Comparison of ENCODE assay signal across 19 cellular contexts in the genomic region with DNA sequence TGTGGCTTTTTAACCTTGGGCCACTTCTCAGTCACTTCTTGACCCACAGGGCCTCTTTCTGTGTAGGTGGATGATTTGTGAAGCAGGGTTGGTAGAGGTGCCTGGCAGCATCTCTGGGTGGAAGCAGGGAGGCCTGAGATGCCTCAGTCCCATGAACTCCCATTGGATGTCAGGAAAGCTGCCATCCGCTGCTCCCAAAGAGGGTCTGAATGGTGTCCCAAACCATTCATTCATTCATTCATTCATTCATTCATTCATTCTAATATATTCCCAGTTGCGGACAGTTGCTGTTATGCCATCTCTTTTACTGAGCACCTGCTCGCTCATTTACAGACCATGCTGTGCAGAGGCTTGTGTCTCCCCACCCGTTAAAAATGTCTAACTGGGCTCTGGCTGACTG.
DNase-seq lines count a peak whose midpoint lies in the region; ATAC-seq, FAIRE-seq and TF ChIP-seq lines count a peak whose summit lies in the region.
"Had no signal": no experiment of that assay in that cellular context is flagged by ENCODE, and none has a peak within 500 bp of the region (broad histone marks: within the 10 kb centered on the region; RNA-seq: fewer than 3 reads in every experiment).

No MANE protein-coding gene starts in this region.

- no peak overlapping the region for H3K9ac ChIP-seq in GM12878 (ENCODE audit: control insufficient read depth, insufficient read depth, low read length)

- POLR2A ChIA-PET in GM12878 (lab: Charles Lee) = interaction anchor here (1.2 to 4.0 kb wide), 3 partner anchors 27 to 100 kb away, joined by 4 to 19 read pairs (median 6); no protein-coding TSS in a partner anchor

- BruUV-seq in GM12878 (replicated peaks; lab: Mats Ljungman, UMichigan) = no TSS peak

- H4K20me1 ChIP-seq in GM12878 (ENCODE audit: control insufficient read depth, insufficient read depth) = no peaks in the 10 kb centered on the region

- TF ChIP-seq RAD21 in GM12878 (IDR thresholded peaks at IDR 0.05; ENCODE audit: insufficient read depth, low read depth, low read length) = no peak

- peak overlapping the region; percentile 99 to 100 (median 100) for H3K27ac Mint-ChIP-seq in CD14-positive monocyte
- H3K27ac Mint-ChIP-seq in endothelial cell (ENCODE audit: unreplicated experiment) = no peak overlapping the region
- H3K27ac Mint-ChIP-seq: CD8-positive, alpha-beta T cell had no signal

- WGBS in GM12878 (ENCODE audit: insufficient coverage, insufficient replicate concordance, low lambda C conversion rate, missing lambda C conversion rate) = 82% methylated on average over 4 of the region's 4 CpGs
- WGBS in sigmoid colon, 2 donors = 90 to 97% methylated on average over 4 of the region's 4 CpGs

- CTCF ChIA-PET in GM12878 (lab: Yijun Ruan, JAX) = interaction anchor here (0.8 to 1.0 kb wide), 2 partner anchors 27 to 97 kb away, joined by 3 read pairs; no protein-coding TSS in a partner anchor

- TF ChIP-seq POLR2A in GM12878 (IDR thresholded peaks at IDR 0.05; ENCODE audit: low read depth, low read length) (no peak), sigmoid colon (IDR thresholded peaks at IDR 0.05) (no peak)

- H3K9me3 Mint-ChIP-seq in CD14-positive monocyte (peaks cover 0 to 4% (median 0%) of the 10 kb centered on the region in 7 donors), endothelial cell (ENCODE audit: unreplicated experiment) (no peaks in the 10 kb centered on the region)
- H3K9me3 Mint-ChIP-seq: CD8-positive, alpha-beta T cell had no signal

- H3K4me2 ChIP-seq in GM12878 (ENCODE audit: control insufficient read depth, insufficient read depth) = 0 out of 2 replicates have a peak overlapping the region, but pooled peaks have one; percentile 90

- H3K27me3 Mint-ChIP-seq in CD14-positive monocyte (ENCODE audit: low read depth in 3 of 3) = peaks cover 1 to 4% (median 2%) of the 10 kb centered on the region in 3 donors
- peaks cover 7% of the 10 kb centered on the region for H3K27me3 Mint-ChIP-seq in endothelial cell (ENCODE audit: unreplicated experiment)

- RAD21 ChIA-PET in GM12878 (lab: Charles Lee; ENCODE audit: unreplicated experiment) = interaction anchor here (1.0 to 3.5 kb wide), 5 partner anchors 25 to 96 kb away, joined by 3 to 17 read pairs (median 7); no protein-coding TSS in a partner anchor

- H3K4me3 Mint-ChIP-seq in CD14-positive monocyte (no peak overlapping the region), endothelial cell (ENCODE audit: unreplicated experiment) (peak overlapping the region; percentile 42)
- H3K4me3 Mint-ChIP-seq: CD8-positive, alpha-beta T cell had no signal

- intact Hi-C loops in CD14-positive monocyte (cut with micrococcal nuclease) (loop anchor here in 1 of 2 donors (10.0 kb wide), 1 partner anchor 137 kb away; a partner anchor contains a TSS), GM12878 (cut with micrococcal nuclease; ENCODE audit: unreplicated experiment) (loop anchor here (10.0 kb wide), 1 partner anchor 97 kb away; a partner anchor contains a TSS), sigmoid colon (cut with DNase I) (no loop called here)

- TF ChIP-seq CTCF in CD14-positive monocyte (IDR thresholded peaks at IDR 0.05) (no peak), GM12878 (IDR thresholded peaks at IDR 0.05 in 2 of 3, conservative IDR thresholded peaks at IDR 0.05 in 1 of 3; ENCODE audit: control insufficient read depth in 2 of 3, extremely low read depth in 1 of 3, insufficient read depth in 1 of 3, low read depth in 3 of 3, low read length in 3 of 3) (no peak), endothelial cell (IDR thresholded peaks at IDR 0.05; ENCODE audit: unreplicated experiment) (no peak), sigmoid colon (IDR thresholded peaks at IDR 0.05) (no peak)

- FAIRE-seq in GM12878 (lab: Jason Lieb, UNC) = no peak
- FAIRE-seq: D721Med, HepG2, HTR-8/SVneo had no signal

- H3K36me3 Mint-ChIP-seq in CD14-positive monocyte (peaks cover 6 to 7% of the 10 kb centered on the region in 2 donors), endothelial cell (ENCODE audit: low read depth, unreplicated experiment) (peaks cover 75% of the 10 kb centered on the region)
- H3K36me3 Mint-ChIP-seq: CD8-positive, alpha-beta T cell had no signal

- H3K27me3 ChIP-seq in GM12878 (replicated peaks in 1 of 2; ENCODE audit: control insufficient read depth in 2 of 2, insufficient read depth in 2 of 2, low read length in 1 of 2) (no peaks in the 10 kb centered on the region), sigmoid colon (no peaks in the 10 kb centered on the region), HAP-1 (ENCODE audit: low read depth) (no peaks in the 10 kb centered on the region; the same call in 1 of the 2 replicates)

- no peak overlapping the region for H3K27ac ChIP-seq in GM12878 (ENCODE audit: control insufficient read depth, insufficient read depth)
- H3K27ac ChIP-seq in sigmoid colon = no peak overlapping the region
- H3K27ac ChIP-seq: C4-2B had no signal

- SMC1A ChIA-PET in GM12878 (lab: Charles Lee; ENCODE audit: uncharacterized antibody, unreplicated experiment) = interaction anchor here (1.1 to 5.4 kb wide), 7 partner anchors 15 to 100 kb away, joined by 3 to 40 read pairs (median 6); no protein-coding TSS in a partner anchor

- H2AFZ ChIP-seq in GM12878 (ENCODE audit: control insufficient read depth, low read depth, low read length) = no peak overlapping the region

- in situ Hi-C loops in GM12878 (cut with MboI) (no loop called here), HAP-1 (cut with MboI; ENCODE audit: low sequenced_read_pairs) (no loop called here)

- H3K79me2 ChIP-seq in GM12878 (ENCODE audit: control insufficient read depth, insufficient read depth, low read length) = no peaks in the 10 kb centered on the region

- DNase-seq in CD14-positive monocyte (ENCODE audit: low spot score) (no peak), GM12878 (ENCODE audit: low read depth, low spot score) (no peak), endothelial cell (ENCODE audit: low spot score) (no peak), sigmoid colon (peak; percentile 28), globus pallidus (ENCODE audit: low spot score) (no peak), HAP-1 (ENCODE audit: low spot score in 2 of 2) (no peak)
- DNase-seq: ACHN; CD8-positive, alpha-beta T cell; COR-L47; DMS153; DMS79 treated with DMSO at 0.1 percent for 48 hours; GDM1; H7 had no signal

- TF ChIP-seq EP300 in GM12878 (IDR thresholded peaks at IDR 0.05; ENCODE audit: borderline replicate concordance in 1 of 2, control insufficient read depth in 1 of 2, low read depth in 2 of 2, low read length in 2 of 2) (no peak), sigmoid colon (IDR thresholded peaks at IDR 0.05) (no peak)

- ATAC-seq in GM12878 (no peak), GM18520 (IDR thresholded peaks at IDR 0.05; ENCODE audit: unreplicated experiment) (no peak), HG03039 (IDR thresholded peaks at IDR 0.05; ENCODE audit: unreplicated experiment) (no peak)
- ATAC-seq: CD8-positive, alpha-beta T cell; HepG2 had no signal

- H3K4me3 ChIP-seq in GM12878 = no peak overlapping the region
- no peak overlapping the region for H3K4me3 ChIP-seq in sigmoid colon
- H3K4me3 ChIP-seq in HAP-1 = no peak overlapping the region

- H3K36me3 ChIP-seq in GM12878 (ENCODE audit: control insufficient read depth in 2 of 2, insufficient read depth in 2 of 2, low read length in 1 of 2) (no peaks in the 10 kb centered on the region), sigmoid colon (no peaks in the 10 kb centered on the region), HAP-1 (replicated peaks) (no peaks in the 10 kb centered on the region)

- H3K4me1 Mint-ChIP-seq in CD14-positive monocyte = peaks cover 52% of the 10 kb centered on the region
- H3K4me1 Mint-ChIP-seq in endothelial cell (ENCODE audit: unreplicated experiment) = peaks cover 5% of the 10 kb centered on the region

- H3K4me1 ChIP-seq in GM12878 (ENCODE audit: control insufficient read depth, insufficient read depth, low read length) = peaks cover 44% of the 10 kb centered on the region
- H3K4me1 ChIP-seq in sigmoid colon = no peaks in the 10 kb centered on the region
- no peaks in the 10 kb centered on the region for H3K4me1 ChIP-seq in HAP-1

- H3K9me3 ChIP-seq in GM12878 (replicated peaks; ENCODE audit: control insufficient read depth, insufficient read depth, low read length) (no peaks in the 10 kb centered on the region), sigmoid colon (no peaks in the 10 kb centered on the region), HAP-1 (no peaks in the 10 kb centered on the region)

TF ChIP-seq in GM12878, 131 proteins besides CTCF, POLR2A, EP300 and RAD21:
- no peak for TF ChIP-seq NRF1 (conservative IDR thresholded peaks at IDR 0.05; ENCODE audit: low read depth, low read length)
- no peak for TF ChIP-seq SREBF1 (IDR thresholded peaks at IDR 0.05; ENCODE audit: low read length)
- peak; percentile 83 for TF ChIP-seq ZNF24 (IDR thresholded peaks at IDR 0.05)
